Comparison of ENCODE assay signal across 1 cellular context in the genomic region with DNA sequence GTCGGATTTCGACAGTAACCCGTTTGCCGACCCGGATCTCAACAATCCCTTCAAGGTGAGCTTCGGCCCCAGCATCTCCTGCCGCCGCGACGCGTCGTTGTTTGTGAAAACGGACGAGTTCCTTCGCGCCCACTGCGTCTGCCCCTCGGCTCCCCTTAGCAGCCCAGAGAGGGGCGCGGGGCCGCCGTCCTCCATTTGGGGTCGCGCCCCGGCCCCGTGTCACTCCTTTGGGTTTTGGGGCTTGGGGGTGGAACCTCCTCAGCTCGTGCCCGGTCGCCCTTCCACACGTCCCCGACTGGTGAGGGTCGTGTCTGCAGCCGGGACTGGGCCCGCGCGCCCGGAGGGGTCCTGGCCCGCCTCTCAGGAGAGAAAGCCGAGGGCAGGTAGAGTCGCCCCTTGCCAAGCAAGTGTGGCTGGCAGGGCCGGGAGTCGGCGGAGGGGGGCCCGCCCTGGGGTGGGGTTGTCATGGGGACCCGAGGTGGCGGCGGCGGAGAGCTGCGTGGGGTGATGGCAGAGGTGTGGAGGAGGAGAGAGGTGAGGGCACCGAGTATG.
A peak's percentile ranks its signal among the peaks of the same experiment; 100 is the strongest.
TF ChIP-seq lines count a peak whose summit lies in the region.

No MANE protein-coding gene starts in this region.

TF ChIP-seq in HepG2, 621 proteins besides CTCF, POLR2A, EP300 and RAD21 (continued from another document and continues in another):
- TF ChIP-seq TIGD3 (CRISPR knock-in tag; IDR thresholded peaks at IDR 0.05; ENCODE audit: borderline replicate concordance) (no peak; the same call in 1 of the 2 replicates), BRD4 (CRISPR knock-in tag; IDR thresholded peaks at IDR 0.05) (no peak), NFYC (CRISPR knock-in tag; IDR thresholded peaks at IDR 0.05) (no peak), ZC3H4 (CRISPR knock-in tag; IDR thresholded peaks at IDR 0.05; ENCODE audit: borderline replicate concordance) (no peak), BCL3 (CRISPR knock-in tag; IDR thresholded peaks at IDR 0.05) (no peak; the same call in 1 of the 2 replicates), BRCA1 (CRISPR knock-in tag; IDR thresholded peaks at IDR 0.05) (no peak; the same call in 1 of the 2 replicates), ZNF747 (CRISPR knock-in tag; IDR thresholded peaks at IDR 0.05; ENCODE audit: borderline replicate concordance) (peak; percentile 72), ZSCAN21 (CRISPR knock-in tag; IDR thresholded peaks at IDR 0.05; ENCODE audit: borderline replicate concordance) (no peak), ZNF75D (CRISPR knock-in tag; IDR thresholded peaks at IDR 0.05; ENCODE audit: borderline replicate concordance) (0 out of 2 replicates have a peak, but pooled peaks have one; percentile 28), FOXP1 (IDR thresholded peaks at IDR 0.05) (no peak), FOXP1 (CRISPR knock-in tag; IDR thresholded peaks at IDR 0.05) (no peak), FOXO1 (CRISPR knock-in tag; IDR thresholded peaks at IDR 0.05) (no peak), NFYB (CRISPR knock-in tag; IDR thresholded peaks at IDR 0.05) (no peak), MIER2 (CRISPR knock-in tag; IDR thresholded peaks at IDR 0.05) (no peak), RXRB (CRISPR knock-in tag; IDR thresholded peaks at IDR 0.05; ENCODE audit: borderline replicate concordance) (no peak), ZNF546 (CRISPR knock-in tag; conservative IDR thresholded peaks at IDR 0.05) (0 out of 2 replicates have a peak, but pooled peaks have one; percentile 49), ATF7-NPFF (CRISPR knock-in tag; IDR thresholded peaks at IDR 0.05; ENCODE audit: low read depth) (peak; percentile 13; the same call in 1 of the 2 replicates), ASH2L (IDR thresholded peaks at IDR 0.05; ENCODE audit: insufficient read length, low read depth, low read length) (peak; percentile 92), ZKSCAN5 (CRISPR knock-in tag; IDR thresholded peaks at IDR 0.05) (no peak), FOSL2 (CRISPR knock-in tag; IDR thresholded peaks at IDR 0.05) (no peak), AGO2 (optimal IDR thresholded peaks at IDR 0.05; ENCODE audit: low read depth, low read length) (peak; percentile 11), ZNF281 (CRISPR knock-in tag; IDR thresholded peaks at IDR 0.05; ENCODE audit: borderline replicate concordance) (no peak), RFXAP (CRISPR knock-in tag; IDR thresholded peaks at IDR 0.05; ENCODE audit: borderline replicate concordance) (no peak; the same call in 1 of the 2 replicates), MEF2D (CRISPR knock-in tag; IDR thresholded peaks at IDR 0.05) (no peak), GABPB1 (CRISPR knock-in tag; IDR thresholded peaks at IDR 0.05) (no peak), ZNF703 (CRISPR knock-in tag; IDR thresholded peaks at IDR 0.05; ENCODE audit: borderline replicate concordance) (no peak), MATR3 (CRISPR knock-in tag; IDR thresholded peaks at IDR 0.05) (no peak), ZNF652 (CRISPR knock-in tag; IDR thresholded peaks at IDR 0.05; ENCODE audit: borderline replicate concordance, low read depth) (no peak), ZNF710 (CRISPR knock-in tag; IDR thresholded peaks at IDR 0.05; ENCODE audit: borderline replicate concordance) (peak; percentile 56; the same call in 1 of the 2 replicates), RFX5 (IDR thresholded peaks at IDR 0.05; ENCODE audit: low read depth, low read length) (no peak), ZNF362 (CRISPR knock-in tag; IDR thresholded peaks at IDR 0.05; ENCODE audit: borderline replicate concordance) (no peak), ZNF256 (CRISPR knock-in tag; conservative IDR thresholded peaks at IDR 0.05) (no peak; the same call in 1 of the 2 replicates), REPIN1 (CRISPR knock-in tag; IDR thresholded peaks at IDR 0.05; ENCODE audit: borderline replicate concordance, low read depth) (no peak), ZZZ3 (CRISPR knock-in tag; IDR thresholded peaks at IDR 0.05; ENCODE audit: borderline replicate concordance) (no peak), ZNF414 (CRISPR knock-in tag; IDR thresholded peaks at IDR 0.05) (no peak), SMAD1 (CRISPR knock-in tag; IDR thresholded peaks at IDR 0.05; ENCODE audit: borderline replicate concordance, low read depth) (no peak), NONO (IDR thresholded peaks at IDR 0.05) (no peak), NONO (CRISPR knock-in tag; conservative IDR thresholded peaks at IDR 0.05) (peak; percentile 5; the same call in 1 of the 2 replicates), ZFP41 (CRISPR knock-in tag; IDR thresholded peaks at IDR 0.05; ENCODE audit: borderline replicate concordance) (no peak), ATRX (CRISPR knock-in tag; IDR thresholded peaks at IDR 0.05; ENCODE audit: borderline replicate concordance) (no peak)
- TF ChIP-seq, protein P1, sequence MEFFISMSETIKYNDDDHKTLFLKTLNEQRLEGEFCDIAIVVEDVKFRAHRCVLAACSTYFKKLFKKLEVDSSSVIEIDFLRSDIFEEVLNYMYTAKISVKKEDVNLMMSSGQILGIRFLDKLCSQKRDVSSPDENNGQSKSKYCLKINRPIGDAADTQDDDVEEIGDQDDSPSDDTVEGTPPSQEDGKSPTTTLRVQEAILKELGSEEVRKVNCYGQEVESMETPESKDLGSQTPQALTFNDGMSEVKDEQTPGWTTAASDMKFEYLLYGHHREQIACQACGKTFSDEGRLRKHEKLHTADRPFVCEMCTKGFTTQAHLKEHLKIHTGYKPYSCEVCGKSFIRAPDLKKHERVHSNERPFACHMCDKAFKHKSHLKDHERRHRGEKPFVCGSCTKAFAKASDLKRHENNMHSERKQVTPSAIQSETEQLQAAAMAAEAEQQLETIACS (CRISPR knock-in tag; IDR thresholded peaks at IDR 0.05): 0 out of 2 replicates have a peak, but pooled peaks have one; percentile 24
- TF ChIP-seq, protein P2, sequence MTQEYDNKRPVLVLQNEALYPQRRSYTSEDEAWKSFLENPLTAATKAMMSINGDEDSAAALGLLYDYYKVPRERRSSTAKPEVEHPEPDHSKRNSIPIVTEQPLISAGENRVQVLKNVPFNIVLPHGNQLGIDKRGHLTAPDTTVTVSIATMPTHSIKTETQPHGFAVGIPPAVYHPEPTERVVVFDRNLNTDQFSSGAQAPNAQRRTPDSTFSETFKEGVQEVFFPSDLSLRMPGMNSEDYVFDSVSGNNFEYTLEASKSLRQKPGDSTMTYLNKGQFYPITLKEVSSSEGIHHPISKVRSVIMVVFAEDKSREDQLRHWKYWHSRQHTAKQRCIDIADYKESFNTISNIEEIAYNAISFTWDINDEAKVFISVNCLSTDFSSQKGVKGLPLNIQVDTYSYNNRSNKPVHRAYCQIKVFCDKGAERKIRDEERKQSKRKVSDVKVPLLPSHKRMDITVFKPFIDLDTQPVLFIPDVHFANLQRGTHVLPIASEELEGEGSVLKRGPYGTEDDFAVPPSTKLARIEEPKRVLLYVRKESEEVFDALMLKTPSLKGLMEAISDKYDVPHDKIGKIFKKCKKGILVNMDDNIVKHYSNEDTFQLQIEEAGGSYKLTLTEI (CRISPR knock-in tag; conservative IDR thresholded peaks at IDR 0.05): no peak
- TF ChIP-seq, protein P3, sequence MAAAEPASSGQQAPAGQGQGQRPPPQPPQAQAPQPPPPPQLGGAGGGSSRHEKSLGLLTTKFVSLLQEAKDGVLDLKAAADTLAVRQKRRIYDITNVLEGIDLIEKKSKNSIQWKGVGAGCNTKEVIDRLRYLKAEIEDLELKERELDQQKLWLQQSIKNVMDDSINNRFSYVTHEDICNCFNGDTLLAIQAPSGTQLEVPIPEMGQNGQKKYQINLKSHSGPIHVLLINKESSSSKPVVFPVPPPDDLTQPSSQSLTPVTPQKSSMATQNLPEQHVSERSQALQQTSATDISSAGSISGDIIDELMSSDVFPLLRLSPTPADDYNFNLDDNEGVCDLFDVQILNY (CRISPR knock-in tag; conservative IDR thresholded peaks at IDR 0.05): no peak
- TF ChIP-seq, protein P4, sequence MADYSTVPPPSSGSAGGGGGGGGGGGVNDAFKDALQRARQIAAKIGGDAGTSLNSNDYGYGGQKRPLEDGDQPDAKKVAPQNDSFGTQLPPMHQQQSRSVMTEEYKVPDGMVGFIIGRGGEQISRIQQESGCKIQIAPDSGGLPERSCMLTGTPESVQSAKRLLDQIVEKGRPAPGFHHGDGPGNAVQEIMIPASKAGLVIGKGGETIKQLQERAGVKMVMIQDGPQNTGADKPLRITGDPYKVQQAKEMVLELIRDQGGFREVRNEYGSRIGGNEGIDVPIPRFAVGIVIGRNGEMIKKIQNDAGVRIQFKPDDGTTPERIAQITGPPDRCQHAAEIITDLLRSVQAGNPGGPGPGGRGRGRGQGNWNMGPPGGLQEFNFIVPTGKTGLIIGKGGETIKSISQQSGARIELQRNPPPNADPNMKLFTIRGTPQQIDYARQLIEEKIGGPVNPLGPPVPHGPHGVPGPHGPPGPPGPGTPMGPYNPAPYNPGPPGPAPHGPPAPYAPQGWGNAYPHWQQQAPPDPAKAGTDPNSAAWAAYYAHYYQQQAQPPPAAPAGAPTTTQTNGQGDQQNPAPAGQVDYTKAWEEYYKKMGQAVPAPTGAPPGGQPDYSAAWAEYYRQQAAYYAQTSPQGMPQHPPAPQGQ (CRISPR knock-in tag; IDR thresholded peaks at IDR 0.05; ENCODE audit: borderline replicate concordance): no peak
- TF ChIP-seq, protein P5, sequence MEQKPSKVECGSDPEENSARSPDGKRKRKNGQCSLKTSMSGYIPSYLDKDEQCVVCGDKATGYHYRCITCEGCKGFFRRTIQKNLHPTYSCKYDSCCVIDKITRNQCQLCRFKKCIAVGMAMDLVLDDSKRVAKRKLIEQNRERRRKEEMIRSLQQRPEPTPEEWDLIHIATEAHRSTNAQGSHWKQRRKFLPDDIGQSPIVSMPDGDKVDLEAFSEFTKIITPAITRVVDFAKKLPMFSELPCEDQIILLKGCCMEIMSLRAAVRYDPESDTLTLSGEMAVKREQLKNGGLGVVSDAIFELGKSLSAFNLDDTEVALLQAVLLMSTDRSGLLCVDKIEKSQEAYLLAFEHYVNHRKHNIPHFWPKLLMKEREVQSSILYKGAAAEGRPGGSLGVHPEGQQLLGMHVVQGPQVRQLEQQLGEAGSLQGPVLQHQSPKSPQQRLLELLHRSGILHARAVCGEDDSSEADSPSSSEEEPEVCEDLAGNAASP (CRISPR knock-in tag; IDR thresholded peaks at IDR 0.05; ENCODE audit: borderline replicate concordance): 0 out of 2 replicates have a peak, but pooled peaks have one; percentile 41
